Comparison of ENCODE assay signal across 26 cellular contexts in genomic region chr22:44375451-44375850, GRCh38.
"Had no signal": no experiment of that assay in that cellular context is flagged by ENCODE, and none has a peak within 500 bp of the region (broad histone marks: within the 10 kb centered on the region; RNA-seq: fewer than 3 reads in every experiment).

No MANE protein-coding gene starts in this region.

- H3K27ac ChIP-seq: neutrophil, pancreas, psoas muscle, right lobe of liver, sigmoid colon, stomach, thoracic aorta, thyroid gland, tibial nerve, upper lobe of left lung, vagina had no signal

- H3K4me3 Mint-ChIP-seq: natural killer cell treated with Interleukin-12 subunit alpha and Interleukin-12 subunit beta and Interleukin-15 and Interleukin-18, amount 100 ng/mL, for 72 hours; nephron progenitor cell; neural crest cell; stimulated activated effector memory CD8-positive, alpha-beta T cell treated with anti-CD3 and anti-CD28 coated beads, Interleukin-12 subunit alpha, Interleukin-12 subunit beta, amount 100 ng/mL, for 72 hours; stimulated activated naive B cell treated with anti-CD40 and anti-IgM and Interleukin-4, amounts not matched to agents 10 μg/mL and 1 μg/mL and 100 μg/mL, for 72 hours; stimulated activated naive CD8-positive, alpha-beta T cell treated with anti-CD3 and anti-CD28 coated beads, Interleukin-15, Interleukin-2, amounts not matched to agents 100 ng/mL and 50 ng/mL, for 24 hours had no signal

- H3K4me1 ChIP-seq: pancreas, psoas muscle, thyroid gland, tibial nerve, upper lobe of left lung had no signal

- DNase-seq: nephron progenitor cell; nucleus accumbens; pancreas; psoas muscle; right cardiac atrium; right lobe of liver; sigmoid colon; small intestine; stimulated activated CD4-positive, alpha-beta T cell treated with anti-CD3 and anti-CD28 coated beads, Interleukin-15, amount 100 ng/mL, for 24 hours; stimulated activated CD4-positive, alpha-beta T cell treated with anti-CD3 and anti-CD28 coated beads, Interleukin-2, amount 100 ng/mL, for 24 hours; stimulated activated CD4-positive, alpha-beta T cell treated with anti-CD3 and anti-CD28 coated beads, Interleukin-2, amount 100 ng/mL, for 48 hours; stimulated activated CD4-positive, alpha-beta T cell treated with anti-CD3 and anti-CD28 coated beads, Interleukin-4, amount 100 ng/mL, for 24 hours; stimulated activated naive B cell treated with anti-CD40 and anti-IgM and Interleukin-4, amounts not matched to agents 10 μg/mL and 1 μg/mL and 100 μg/mL, for 72 hours; stimulated activated naive CD4-positive, alpha-beta T cell treated with Interleukin-2 at 50 U/mL for 16 hours; stomach; thyroid gland; trophoblast cell; upper lobe of left lung had no signal

- H3K4me1 Mint-ChIP-seq: neural crest cell; stimulated activated effector memory CD8-positive, alpha-beta T cell treated with anti-CD3 and anti-CD28 coated beads, Interleukin-12 subunit alpha, Interleukin-12 subunit beta, amount 100 ng/mL, for 72 hours; stimulated activated naive B cell treated with anti-CD40 and anti-IgM and Interleukin-4, amounts not matched to agents 10 μg/mL and 1 μg/mL and 100 μg/mL, for 72 hours had no signal

- H3K27ac Mint-ChIP-seq: natural killer cell treated with Interleukin-12 subunit alpha and Interleukin-12 subunit beta and Interleukin-15 and Interleukin-18, amount 100 ng/mL, for 72 hours; nephron progenitor cell; stimulated activated effector memory CD8-positive, alpha-beta T cell treated with anti-CD3 and anti-CD28 coated beads, Interleukin-12 subunit alpha, Interleukin-12 subunit beta, amount 100 ng/mL, for 72 hours; stimulated activated naive B cell treated with anti-CD40 and anti-IgM and Interleukin-4, amounts not matched to agents 10 μg/mL and 1 μg/mL and 100 μg/mL, for 72 hours; stimulated activated naive CD8-positive, alpha-beta T cell treated with anti-CD3 and anti-CD28 coated beads, Interleukin-15, Interleukin-2, amounts not matched to agents 100 ng/mL and 50 ng/mL, for 24 hours had no signal

- H3K9me3 ChIP-seq: neutrophil, pancreas, thyroid gland, vagina had no signal

- H3K27me3 ChIP-seq: pancreas, right lobe of liver, sigmoid colon, thyroid gland, tibial nerve, upper lobe of left lung, vagina had no signal

- H3K36me3 Mint-ChIP-seq: stimulated activated effector memory CD8-positive, alpha-beta T cell treated with anti-CD3 and anti-CD28 coated beads, Interleukin-12 subunit alpha, Interleukin-12 subunit beta, amount 100 ng/mL, for 72 hours had no signal
